Comparison of ENCODE assay signal across 8 cellular contexts in genomic region chr2:95165030-95165370, GRCh38. TPM values are rescaled to one million over a fixed set of nuclear protein-coding genes. Genes with fewer than 3 reads are reported as not detected.
DNase-seq lines count a peak whose midpoint lies in the region; ATAC-seq and TF ChIP-seq lines count a peak whose summit lies in the region.

No MANE protein-coding gene starts in this region.

- H3K36me3 Mint-ChIP-seq in activated CD8-positive, alpha-beta memory T cell treated with anti-CD3 and anti-CD28 coated beads, Interleukin-2, amount 10 ng/mL, durations not matched to agents 7 days and 5 days: peaks cover 14% of the 10 kb centered on the region
- peaks cover 4 to 14% (median 8%) of the 10 kb centered on the region in 5 donors for H3K36me3 Mint-ChIP-seq in naive thymus-derived CD4-positive, alpha-beta T cell

- peak overlapping the region; percentile 69 to 82 for H3K4me3 ChIP-seq in cardiac fibroblast (replicated peaks in 1 of 2; ENCODE audit: low read depth in 2 of 2, low read length in 2 of 2)
- peak overlapping the region; percentile 91 for H3K4me3 ChIP-seq in naive thymus-derived CD4-positive, alpha-beta T cell (ENCODE audit: low read length)

- peaks cover 4 to 16% of the 10 kb centered on the region in 2 donors for H3K4me1 ChIP-seq in naive thymus-derived CD4-positive, alpha-beta T cell (ENCODE audit: control insufficient read depth in 2 of 2, insufficient read depth in 2 of 2, low read length in 2 of 2)

- DNase-seq in activated CD8-positive, alpha-beta memory T cell treated with anti-CD3 and anti-CD28 coated beads, Interleukin-2, amount 10 ng/mL, durations not matched to agents 7 days and 5 days: no peak
- DNase-seq in activated CD8-positive, alpha-beta memory T cell treated with anti-CD3 and anti-CD28 coated beads, Interleukin-2, amount 50 U/mL, for 48 hours: no peak
- DNase-seq in cardiac fibroblast (ENCODE audit: low read depth in 2 of 2): no peak
- no peak for DNase-seq in naive thymus-derived CD4-positive, alpha-beta T cell
- no peak for DNase-seq in DMS153 (lab: John Stamatoyannopoulos, UW)
- no peak for DNase-seq in A172 (ENCODE audit: low spot score)
- DNase-seq in NCI-H345 treated with DMSO at 0.1 percent for 48 hours (lab: John Stamatoyannopoulos, UW; ENCODE audit: unreplicated experiment): no peak

- peak; percentile 14 for ATAC-seq in activated CD8-positive, alpha-beta memory T cell treated with anti-CD3 and anti-CD28 coated beads, Interleukin-2, amount 10 ng/mL, durations not matched to agents 7 days and 5 days
- ATAC-seq in HG03571 (IDR thresholded peaks at IDR 0.05; ENCODE audit: unreplicated experiment): peak; percentile 4
- peak; percentile 13 for ATAC-seq in naive thymus-derived CD4-positive, alpha-beta T cell

- peak overlapping the region; percentile 96 for H3K27ac Mint-ChIP-seq in activated CD8-positive, alpha-beta memory T cell treated with anti-CD3 and anti-CD28 coated beads, Interleukin-2, amount 10 ng/mL, durations not matched to agents 7 days and 5 days
- H3K27ac Mint-ChIP-seq in naive thymus-derived CD4-positive, alpha-beta T cell: peak overlapping the region; percentile 91 to 99 (median 96)

- H3K27ac ChIP-seq in naive thymus-derived CD4-positive, alpha-beta T cell (ENCODE audit: low read depth, low read length): peak overlapping the region; percentile 82

- no peaks in the 10 kb centered on the region for H3K9me3 ChIP-seq in naive thymus-derived CD4-positive, alpha-beta T cell (ENCODE audit: control insufficient read depth in 2 of 3, low read length in 3 of 3)

- no peaks in the 10 kb centered on the region for H3K27me3 Mint-ChIP-seq in activated CD8-positive, alpha-beta memory T cell treated with anti-CD3 and anti-CD28 coated beads, Interleukin-2, amount 10 ng/mL, durations not matched to agents 7 days and 5 days
- H3K27me3 Mint-ChIP-seq in naive thymus-derived CD4-positive, alpha-beta T cell: no peaks in the 10 kb centered on the region

- peaks cover 31% of the 10 kb centered on the region for H3K4me1 Mint-ChIP-seq in activated CD8-positive, alpha-beta memory T cell treated with anti-CD3 and anti-CD28 coated beads, Interleukin-2, amount 10 ng/mL, durations not matched to agents 7 days and 5 days
- peaks cover 23 to 52% (median 46%) of the 10 kb centered on the region in 7 donors for H3K4me1 Mint-ChIP-seq in naive thymus-derived CD4-positive, alpha-beta T cell

- H3K27me3 ChIP-seq in naive thymus-derived CD4-positive, alpha-beta T cell (ENCODE audit: control insufficient read depth in 2 of 2, insufficient read depth in 2 of 2, low read length in 2 of 2): no peaks in the 10 kb centered on the region

- H3K9me3 Mint-ChIP-seq in activated CD8-positive, alpha-beta memory T cell treated with anti-CD3 and anti-CD28 coated beads, Interleukin-2, amount 10 ng/mL, durations not matched to agents 7 days and 5 days (ENCODE audit: low read depth): no peaks in the 10 kb centered on the region
- H3K9me3 Mint-ChIP-seq in naive thymus-derived CD4-positive, alpha-beta T cell: peaks cover 0 to 7% (median 1%) of the 10 kb centered on the region in 11 donors

- intact Hi-C loops in naive thymus-derived CD4-positive, alpha-beta T cell (cut with micrococcal nuclease): loop anchor here (1.0 kb wide), 8 partner anchors 42 to 237 kb away; partner anchors contain the start of genes FAHD2A (in 2 of the 2) and ZNF892 (in 2 of the 2)

- TF ChIP-seq CTCF in cardiac fibroblast (IDR thresholded peaks at IDR 0.05; ENCODE audit: low read depth, low read length): no peak

- CTCF ChIA-PET in activated CD8-positive, alpha-beta memory T cell treated with anti-CD3 and anti-CD28 coated beads, Interleukin-2, amount 10 ng/mL, durations not matched to agents 7 days and 5 days (lab: Charles Lee): interaction anchor here (0.6 to 2.8 kb wide), 6 partner anchors 44 to 246 kb away, joined by 3 to 16 read pairs (median 4); partner anchors contain the start of gene MRPS5
- CTCF ChIA-PET in naive thymus-derived CD4-positive, alpha-beta T cell (lab: Charles Lee): interaction anchor here (0.6 to 2.1 kb wide), 5 partner anchors 43 to 238 kb away, joined by 3 to 12 read pairs (median 6); partner anchors contain the start of genes FAHD2A and MRPS5

- H3K4me3 Mint-ChIP-seq in activated CD8-positive, alpha-beta memory T cell treated with anti-CD3 and anti-CD28 coated beads, Interleukin-2, amount 10 ng/mL, durations not matched to agents 7 days and 5 days: peak overlapping the region; percentile 98
- peak overlapping the region; percentile 97 to 100 (median 99) for H3K4me3 Mint-ChIP-seq in naive thymus-derived CD4-positive, alpha-beta T cell

- peaks cover 0 to 7% (median 0%) of the 10 kb centered on the region in 3 experiments for H3K36me3 ChIP-seq in naive thymus-derived CD4-positive, alpha-beta T cell (ENCODE audit: control insufficient read depth in 2 of 3, insufficient read depth in 3 of 3, low read length in 3 of 3)

- POLR2A ChIA-PET in naive thymus-derived CD4-positive, alpha-beta T cell (lab: Charles Lee): interaction anchor here (0.8 to 4.4 kb wide), 5 partner anchors 43 to 141 kb away, joined by 5 to 29 read pairs (median 9); partner anchors contain the start of genes MAL and MRPS5

RNA-seq across cellular contexts. Expression of gene ZNF2, which starts 0.6 kb away (rescaled TPM):
- total RNA-seq in activated CD8-positive, alpha-beta memory T cell treated with anti-CD3 and anti-CD28 coated beads, Interleukin-2, amount 10 ng/mL, durations not matched to agents 7 days and 5 days: 1 to 10 TPM; 5.0 to 5.2 TPM
- total RNA-seq in naive thymus-derived CD4-positive, alpha-beta T cell: 10 to 100 TPM in 1 of 5 experiments, 1 to 10 TPM in 4; 1.5 to 10.2 (median 3.4) TPM
- polyA plus RNA-seq in naive thymus-derived CD4-positive, alpha-beta T cell: 1 to 10 TPM; 3.1 to 6.1 TPM
- total RNA-seq in A172 (2014; rRNA removed; shearing (Covaris generic)): 4.1 and 6.7 TPM in 2 replicates

RNA-seq across cellular contexts. Expression of gene ZNF514, which starts 5.4 kb away (rescaled TPM):
- 10 to 100 TPM; 12.0 to 14.2 TPM for total RNA-seq in activated CD8-positive, alpha-beta memory T cell treated with anti-CD3 and anti-CD28 coated beads, Interleukin-2, amount 10 ng/mL, durations not matched to agents 7 days and 5 days
- 10 to 100 TPM; 10.6 to 39.9 (median 16.6) TPM for total RNA-seq in naive thymus-derived CD4-positive, alpha-beta T cell
- 10 to 100 TPM in 1 of 2 donors, 1 to 10 TPM in 1; 6.6 to 11.2 TPM for polyA plus RNA-seq in naive thymus-derived CD4-positive, alpha-beta T cell
- total RNA-seq in A172 (2014; rRNA removed; shearing (Covaris generic)): 3.3 and 8.2 TPM in 2 replicates

RNA-seq across cellular contexts. Expression of gene ZNF892, which starts 42.3 kb away (rescaled TPM):
- 1 to 10 TPM; 3.5 to 3.9 TPM for total RNA-seq in activated CD8-positive, alpha-beta memory T cell treated with anti-CD3 and anti-CD28 coated beads, Interleukin-2, amount 10 ng/mL, durations not matched to agents 7 days and 5 days
- 1 to 10 TPM; 1.7 to 6.4 (median 4.3) TPM for total RNA-seq in naive thymus-derived CD4-positive, alpha-beta T cell
- polyA plus RNA-seq in naive thymus-derived CD4-positive, alpha-beta T cell: 1 to 10 TPM in 1 of 2 donors, under 1 TPM in 1; 0.69 to 1.2 TPM
- 0.41 TPM in 1 of 2 replicates, not detected in the other for total RNA-seq in A172 (2014; rRNA removed; shearing (Covaris generic))

RNA-seq across cellular contexts. Expression of gene MRPS5, which starts 43.4 kb away (rescaled TPM):
- total RNA-seq in activated CD8-positive, alpha-beta memory T cell treated with anti-CD3 and anti-CD28 coated beads, Interleukin-2, amount 10 ng/mL, durations not matched to agents 7 days and 5 days: 10 to 100 TPM; 80.0 to 82.7 TPM
- total RNA-seq in naive thymus-derived CD4-positive, alpha-beta T cell: 10 to 100 TPM; 26.3 to 72.9 (median 60.5) TPM
- 10 to 100 TPM; 38.6 to 41.5 TPM for polyA plus RNA-seq in naive thymus-derived CD4-positive, alpha-beta T cell
- total RNA-seq in A172 (2014; rRNA removed; shearing (Covaris generic)): 60.7 and 84.4 TPM in 2 replicates
